Comparison of ENCODE assay signal across 19 cellular contexts in genomic region chr14:61756135-61756534, GRCh38. TPM values are rescaled to one million over a fixed set of nuclear protein-coding genes. Genes with fewer than 3 reads are reported as not detected.
"Had no signal": no experiment of that assay in that cellular context is flagged by ENCODE, and none has a peak within 500 bp of the region (broad histone marks: within the 10 kb centered on the region; RNA-seq: fewer than 3 reads in every experiment).

No MANE protein-coding gene starts in this region.

- H3K27ac Mint-ChIP-seq: activated CD4-positive, alpha-beta memory T cell treated with anti-CD3 and anti-CD28 coated beads for 36 hours; activated CD4-positive, alpha-beta T cell treated with anti-CD3 and anti-CD28 coated beads for 36 hours; nephron progenitor cell had no signal

- DNase-seq: activated CD4-positive, alpha-beta memory T cell treated with anti-CD3 and anti-CD28 coated beads for 36 hours; activated CD4-positive, alpha-beta T cell treated with anti-CD3 and anti-CD28 coated beads for 36 hours; activated naive CD4-positive, alpha-beta T cell; aorta; foreskin keratinocyte; head of caudate nucleus; nephron progenitor cell; occipital lobe; SK-N-SH; stimulated activated CD4-positive, alpha-beta T cell treated with anti-CD3 and anti-CD28 coated beads, Interleukin-15, amount 100 ng/mL, for 24 hours; stimulated activated CD4-positive, alpha-beta T cell treated with anti-CD3 and anti-CD28 coated beads, Interleukin-4, amount 100 ng/mL, for 1 hour; stimulated activated naive CD4-positive, alpha-beta T cell had no signal

- H3K36me3 Mint-ChIP-seq: activated CD4-positive, alpha-beta memory T cell treated with anti-CD3 and anti-CD28 coated beads for 36 hours had no signal

- H3K4me3 ChIP-seq: breast epithelium, right atrium auricular region, skin epidermis, tibial nerve had no signal

- H3K4me3 Mint-ChIP-seq: activated CD4-positive, alpha-beta memory T cell treated with anti-CD3 and anti-CD28 coated beads for 36 hours; activated CD4-positive, alpha-beta T cell treated with anti-CD3 and anti-CD28 coated beads for 36 hours; nephron progenitor cell had no signal

- ATAC-seq: activated CD4-positive, alpha-beta T cell treated with anti-CD3 and anti-CD28 coated beads for 36 hours; foreskin keratinocyte had no signal

- H3K27me3 Mint-ChIP-seq: activated CD4-positive, alpha-beta memory T cell treated with anti-CD3 and anti-CD28 coated beads for 36 hours; progenitor cell of endocrine pancreas had no signal

- H3K9me3 Mint-ChIP-seq: activated CD4-positive, alpha-beta memory T cell treated with anti-CD3 and anti-CD28 coated beads for 36 hours; nephron progenitor cell had no signal

RNA-seq across cellular contexts. Expression of gene SYT16, which starts 56.4 kb away (rescaled TPM):
- total RNA-seq: activated CD4-positive, alpha-beta memory T cell treated with anti-CD3 and anti-CD28 coated beads for 36 hours; aorta; subcutaneous adipose tissue; T-helper 1 cell treated with Interleukin-12 subunit alpha and Interleukin-12 subunit beta and Interleukin-4 antibody, amounts not matched to agents 30 ng/mL and 1 ng/mL, for 36 hours had no signal
